ENCODE assay signal across 2 cellular contexts in genomic region chr14:79373451-79373850, GRCh38.
TF ChIP-seq lines count a peak whose summit lies in the region.

No MANE protein-coding gene starts in this region.

TF ChIP-seq in GM23338, 12 proteins besides CTCF, POLR2A, EP300 and RAD21:
- TF ChIP-seq, protein P1, sequence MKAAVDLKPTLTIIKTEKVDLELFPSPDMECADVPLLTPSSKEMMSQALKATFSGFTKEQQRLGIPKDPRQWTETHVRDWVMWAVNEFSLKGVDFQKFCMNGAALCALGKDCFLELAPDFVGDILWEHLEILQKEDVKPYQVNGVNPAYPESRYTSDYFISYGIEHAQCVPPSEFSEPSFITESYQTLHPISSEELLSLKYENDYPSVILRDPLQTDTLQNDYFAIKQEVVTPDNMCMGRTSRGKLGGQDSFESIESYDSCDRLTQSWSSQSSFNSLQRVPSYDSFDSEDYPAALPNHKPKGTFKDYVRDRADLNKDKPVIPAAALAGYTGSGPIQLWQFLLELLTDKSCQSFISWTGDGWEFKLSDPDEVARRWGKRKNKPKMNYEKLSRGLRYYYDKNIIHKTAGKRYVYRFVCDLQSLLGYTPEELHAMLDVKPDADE (IDR thresholded peaks at IDR 0.05): no peak
- TF ChIP-seq EZH2 (IDR thresholded peaks at IDR 0.05; ENCODE audit: low read depth, unreplicated experiment) (no peak), REST (IDR thresholded peaks at IDR 0.05; ENCODE audit: unreplicated experiment) (no peak), JUNB (IDR thresholded peaks at IDR 0.05; ENCODE audit: unreplicated experiment) (no peak), CREB1 (CRISPR knock-in tag; IDR thresholded peaks at IDR 0.05; ENCODE audit: low read depth) (no peak)
TF ChIP-seq in GM23338: peak in this region for 0.

TF ChIP-seq in SK-N-SH treated with all-trans-retinoic acid at 6 μM for 48 hours, 23 proteins besides CTCF, POLR2A, EP300 and RAD21 (continued from another document):
- TF ChIP-seq TSHZ2 (CRISPR knock-in tag; IDR thresholded peaks at IDR 0.05): no peak
- TF ChIP-seq, protein P2, sequence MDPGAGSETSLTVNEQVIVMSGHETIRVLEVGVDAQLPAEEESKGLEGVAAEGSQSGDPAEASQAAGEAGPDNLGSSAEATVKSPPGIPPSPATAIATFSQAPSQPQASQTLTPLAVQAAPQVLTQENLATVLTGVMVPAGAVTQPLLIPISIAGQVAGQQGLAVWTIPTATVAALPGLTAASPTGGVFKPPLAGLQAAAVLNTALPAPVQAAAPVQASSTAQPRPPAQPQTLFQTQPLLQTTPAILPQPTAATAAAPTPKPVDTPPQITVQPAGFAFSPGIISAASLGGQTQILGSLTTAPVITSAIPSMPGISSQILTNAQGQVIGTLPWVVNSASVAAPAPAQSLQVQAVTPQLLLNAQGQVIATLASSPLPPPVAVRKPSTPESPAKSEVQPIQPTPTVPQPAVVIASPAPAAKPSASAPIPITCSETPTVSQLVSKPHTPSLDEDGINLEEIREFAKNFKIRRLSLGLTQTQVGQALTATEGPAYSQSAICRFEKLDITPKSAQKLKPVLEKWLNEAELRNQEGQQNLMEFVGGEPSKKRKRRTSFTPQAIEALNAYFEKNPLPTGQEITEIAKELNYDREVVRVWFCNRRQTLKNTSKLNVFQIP (CRISPR knock-in tag; IDR thresholded peaks at IDR 0.05; ENCODE audit: borderline replicate concordance, low read depth): no peak
- no peak for TF ChIP-seq ZNF565 (CRISPR knock-in tag; conservative IDR thresholded peaks at IDR 0.05; ENCODE audit: low read depth)
- TF ChIP-seq, protein P3, sequence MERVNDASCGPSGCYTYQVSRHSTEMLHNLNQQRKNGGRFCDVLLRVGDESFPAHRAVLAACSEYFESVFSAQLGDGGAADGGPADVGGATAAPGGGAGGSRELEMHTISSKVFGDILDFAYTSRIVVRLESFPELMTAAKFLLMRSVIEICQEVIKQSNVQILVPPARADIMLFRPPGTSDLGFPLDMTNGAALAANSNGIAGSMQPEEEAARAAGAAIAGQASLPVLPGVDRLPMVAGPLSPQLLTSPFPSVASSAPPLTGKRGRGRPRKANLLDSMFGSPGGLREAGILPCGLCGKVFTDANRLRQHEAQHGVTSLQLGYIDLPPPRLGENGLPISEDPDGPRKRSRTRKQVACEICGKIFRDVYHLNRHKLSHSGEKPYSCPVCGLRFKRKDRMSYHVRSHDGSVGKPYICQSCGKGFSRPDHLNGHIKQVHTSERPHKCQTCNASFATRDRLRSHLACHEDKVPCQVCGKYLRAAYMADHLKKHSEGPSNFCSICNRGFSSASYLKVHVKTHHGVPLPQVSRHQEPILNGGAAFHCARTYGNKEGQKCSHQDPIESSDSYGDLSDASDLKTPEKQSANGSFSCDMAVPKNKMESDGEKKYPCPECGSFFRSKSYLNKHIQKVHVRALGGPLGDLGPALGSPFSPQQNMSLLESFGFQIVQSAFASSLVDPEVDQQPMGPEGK (CRISPR knock-in tag; IDR thresholded peaks at IDR 0.05; ENCODE audit: borderline replicate concordance): no peak
- no peak for TF ChIP-seq TCF4 (CRISPR knock-in tag; IDR thresholded peaks at IDR 0.05; ENCODE audit: borderline replicate concordance)
- TF ChIP-seq GLIS3 (CRISPR knock-in tag; IDR thresholded peaks at IDR 0.05): no peak
- no peak for TF ChIP-seq ZNF8 (CRISPR knock-in tag; IDR thresholded peaks at IDR 0.05)
- TF ChIP-seq BACH2 (CRISPR knock-in tag; IDR thresholded peaks at IDR 0.05; ENCODE audit: borderline replicate concordance): no peak
- no peak for TF ChIP-seq OSR1 (CRISPR knock-in tag; IDR thresholded peaks at IDR 0.05)
- TF ChIP-seq RARB (CRISPR knock-in tag; IDR thresholded peaks at IDR 0.05): no peak
- TF ChIP-seq ZC3H10 (CRISPR knock-in tag; IDR thresholded peaks at IDR 0.05): no peak
- no peak for TF ChIP-seq CSRNP3 (CRISPR knock-in tag; IDR thresholded peaks at IDR 0.05)
